8 cellular contexts compared by ENCODE assay signal in genomic region chr3:63967675-63968611, GRCh38. TPM values are rescaled to one million over a fixed set of nuclear protein-coding genes. Genes with fewer than 3 reads are reported as not detected.
DNase-seq lines count a peak whose midpoint lies in the region; ATAC-seq and TF ChIP-seq lines count a peak whose summit lies in the region.

No MANE protein-coding gene starts in this region.

- H3K27ac ChIP-seq in ACC112 (ENCODE audit: low read depth, low read length) (0 out of 2 replicates have a peak overlapping the region, but pooled peaks have one; percentile 1), heart left ventricle (peak overlapping the region; percentile 15 to 92 (median 49))

- intact Hi-C loops in heart left ventricle (cut with DNase I): loop anchor here in 1 of 10 donors (10.0 kb wide), 1 partner anchor 53 kb away; the partner anchor contains the start of gene SCAANT1

- DNase-seq in NCI-H69 (lab: John Stamatoyannopoulos, UW) (peak; percentile 17), heart left ventricle (peak in 4 of 5 donors; percentile 18 to 36 (median 30)), retinal pigment epithelial cell (ENCODE audit: low read depth) (no peak), putamen (ENCODE audit: low spot score) (no peak)

- peaks cover 82% of the 10 kb centered on the region for H3K79me2 ChIP-seq in ACC112 (ENCODE audit: control insufficient read depth, insufficient read depth, low read length, unreplicated experiment)

- H3K4me3 ChIP-seq in ACC112 (ENCODE audit: low read depth, low read length): peak overlapping the region; percentile 6; the same call in 1 of the 2 replicates
- peak overlapping the region in 9 of 12 donors; percentile 6 to 56 (median 46) for H3K4me3 ChIP-seq in heart left ventricle
- peak overlapping the region; percentile 8 for H3K4me3 ChIP-seq in retinal pigment epithelial cell (ENCODE audit: low read length)

- H3K9me3 Mint-ChIP-seq in activated naive CD4-positive, alpha-beta T cell treated with anti-CD3 and anti-CD28 coated beads, Interleukin-2, amount 50 U/mL, for 24 hours: no peaks in the 10 kb centered on the region

- H3K4me3 Mint-ChIP-seq in activated naive CD4-positive, alpha-beta T cell treated with anti-CD3 and anti-CD28 coated beads, Interleukin-2, amount 50 U/mL, for 24 hours: peak overlapping the region; percentile 93

- 44 to 49% (median 46%) methylated on average over 11 of the region's 11 CpGs for WGBS in heart left ventricle, 4 donors

- peak overlapping the region; percentile 95 for H3K27ac Mint-ChIP-seq in activated naive CD4-positive, alpha-beta T cell treated with anti-CD3 and anti-CD28 coated beads, Interleukin-2, amount 50 U/mL, for 24 hours

- H3K36me3 Mint-ChIP-seq in activated naive CD4-positive, alpha-beta T cell treated with anti-CD3 and anti-CD28 coated beads, Interleukin-2, amount 50 U/mL, for 24 hours: no peaks in the 10 kb centered on the region

- peaks cover 87% of the 10 kb centered on the region for H3K4me1 Mint-ChIP-seq in activated naive CD4-positive, alpha-beta T cell treated with anti-CD3 and anti-CD28 coated beads, Interleukin-2, amount 50 U/mL, for 24 hours

- TF ChIP-seq CTCF in heart left ventricle (IDR thresholded peaks at IDR 0.05) (no peak), retinal pigment epithelial cell (conservative IDR thresholded peaks at IDR 0.05; ENCODE audit: low read depth, low read length) (no peak)

- no peaks in the 10 kb centered on the region for H3K9me3 ChIP-seq in heart left ventricle

- no peaks in the 10 kb centered on the region for H3K27me3 Mint-ChIP-seq in activated naive CD4-positive, alpha-beta T cell treated with anti-CD3 and anti-CD28 coated beads, Interleukin-2, amount 50 U/mL, for 24 hours

- TF ChIP-seq POLR2A in heart left ventricle (IDR thresholded peaks at IDR 0.05): no peak

- H3K27me3 ChIP-seq in ACC112 (ENCODE audit: insufficient read depth, low read length) (no peaks in the 10 kb centered on the region), heart left ventricle (no peaks in the 10 kb centered on the region)

- H3K4me1 ChIP-seq in ACC112 (ENCODE audit: control insufficient read depth, insufficient read depth, low read length, unreplicated experiment) (peaks cover 57% of the 10 kb centered on the region), heart left ventricle (peaks cover 0 to 82% (median 45%) of the 10 kb centered on the region in 12 donors)

- peak; percentile 69 for ATAC-seq in GM18511 (IDR thresholded peaks at IDR 0.05; ENCODE audit: unreplicated experiment)
- ATAC-seq in HG02970 (IDR thresholded peaks at IDR 0.05; ENCODE audit: low FRiP score, unreplicated experiment): peak; percentile 37
- peak in 3 of 4 donors; percentile 32 to 68 (median 35) for ATAC-seq in heart left ventricle

- no peaks in the 10 kb centered on the region for H3K36me3 ChIP-seq in ACC112 (ENCODE audit: insufficient read depth, low read length)
- peaks cover 0 to 2% (median 0%) of the 10 kb centered on the region in 9 donors for H3K36me3 ChIP-seq in heart left ventricle

- no peak overlapping the region for H2AFZ ChIP-seq in ACC112 (ENCODE audit: low read length, unreplicated experiment)

RNA-seq across cellular contexts. Expression of gene PSMD6, which starts 55.4 kb away (rescaled TPM):
- 10 to 100 TPM; 69.1 to 91.1 (median 82.5) TPM for total RNA-seq in heart left ventricle
- 100 to 1,000 TPM in 1 of 2 donors, 10 to 100 TPM in 1; 60.1 to 128 TPM for polyA plus RNA-seq in heart left ventricle

RNA-seq across cellular contexts. Expression of gene SCAANT1, which starts 55.8 kb away (rescaled TPM):
- not detected for total RNA-seq in heart left ventricle
- not detected for polyA plus RNA-seq in heart left ventricle

Comparison
In these comparisons a context has a peak if more than half of its experiments do, and no peak if none do; other contexts are left out.
1. DNase-seq: peak in NCI-H69 (single experiment) and heart left ventricle (4 of 5); none in retinal pigment epithelial cell (single experiment) and putamen (single experiment).
2. Peak in every context shown above with its lines, with median percentiles within 50 percentile points of each other: H3K4me3 ChIP-seq and ATAC-seq.